In genomic region chr5:82561786-82562185, GRCh38 we compare ENCODE assay signal across 24 cellular contexts.
DNase-seq lines count a peak whose midpoint lies in the region; FAIRE-seq and TF ChIP-seq lines count a peak whose summit lies in the region.
"Had no signal": no experiment of that assay in that cellular context is flagged by ENCODE, and none has a peak within 500 bp of the region (broad histone marks: within the 10 kb centered on the region; RNA-seq: fewer than 3 reads in every experiment).

No MANE protein-coding gene starts in this region.

- intact Hi-C loops in tibial artery (cut with DNase I; ENCODE audit: low total_unique reads) = no loop called here
- intact Hi-C loops in CD4-positive, alpha-beta memory T cell (cut with micrococcal nuclease) = no loop called here

- no peaks in the 10 kb centered on the region for H3K36me3 ChIP-seq in tibial artery
- no peaks in the 10 kb centered on the region for H3K36me3 ChIP-seq in CD4-positive, alpha-beta memory T cell (ENCODE audit: insufficient read depth, low read length)
- H3K36me3 ChIP-seq: BE2C had no signal

- peaks cover 22% of the 10 kb centered on the region for H3K4me1 Mint-ChIP-seq in brain
- H3K4me1 Mint-ChIP-seq in CD4-positive, alpha-beta memory T cell = no peaks in the 10 kb centered on the region
- H3K4me1 Mint-ChIP-seq: CD4-positive, CD25-positive, alpha-beta regulatory T cell had no signal

- TF ChIP-seq CTCF in brain (conservative IDR thresholded peaks at IDR 0.05) (no peak), tibial artery (IDR thresholded peaks at IDR 0.05) (no peak)

- no peak for FAIRE-seq in RCC 7860 (lab: Jason Lieb, UNC)
- FAIRE-seq: A204.1, D721Med, GM12892, HTR-8/SVneo had no signal

- CTCF ChIA-PET in CD4-positive, alpha-beta memory T cell (lab: Charles Lee; ENCODE audit: partially characterized antibody) = no interaction called here

- peaks cover 0 to 31% (median 6%) of the 10 kb centered on the region in 4 donors for H3K4me1 ChIP-seq in tibial artery
- H3K4me1 ChIP-seq in CD4-positive, alpha-beta memory T cell (ENCODE audit: insufficient read depth, low read length) = no peaks in the 10 kb centered on the region
- H3K4me1 ChIP-seq: BE2C, Caco-2 had no signal

- no peaks in the 10 kb centered on the region for H3K27me3 ChIP-seq in tibial artery
- no peaks in the 10 kb centered on the region for H3K27me3 ChIP-seq in CD4-positive, alpha-beta memory T cell (ENCODE audit: insufficient read depth, low read length)
- H3K27me3 ChIP-seq: BE2C had no signal

- H3K4me3 ChIP-seq in tibial artery = no peak overlapping the region
- no peak overlapping the region for H3K4me3 ChIP-seq in CD4-positive, alpha-beta memory T cell (ENCODE audit: low read length in 2 of 2)

- DNase-seq in fibroblast of peridontal ligament (ENCODE audit: extremely low read depth) = peak; percentile 21
- DNase-seq in myocyte (ENCODE audit: low read depth) = peak; percentile 1
- no peak for DNase-seq in tibial artery
- no peak for DNase-seq in RCC 7860 (ENCODE audit: low spot score)
- DNase-seq in DMS153 treated with DMSO at 0.1 percent for 48 hours (lab: John Stamatoyannopoulos, UW; ENCODE audit: unreplicated experiment) = no peak
- no peak for DNase-seq in CD4-positive, alpha-beta memory T cell
- no peak for DNase-seq in NCI-H226
- DNase-seq: ACHN; BE2C; C1 segment of cervical spinal cord; Caco-2; CD4-positive, CD25-positive, alpha-beta regulatory T cell; DMS79; GDM1; GOT3; H7; HFFc6; IMR-90 had no signal

- H3K27me3 Mint-ChIP-seq in brain = peaks cover 7% of the 10 kb centered on the region
- peaks cover 2 to 7% of the 10 kb centered on the region in 2 donors for H3K27me3 Mint-ChIP-seq in CD4-positive, alpha-beta memory T cell

- H3K36me3 Mint-ChIP-seq in brain = no peaks in the 10 kb centered on the region
- no peaks in the 10 kb centered on the region for H3K36me3 Mint-ChIP-seq in CD4-positive, alpha-beta memory T cell
- H3K36me3 Mint-ChIP-seq: CD4-positive, CD25-positive, alpha-beta regulatory T cell had no signal

- peaks cover 0 to 8% (median 0%) of the 10 kb centered on the region in 3 donors for H3K9me3 ChIP-seq in tibial artery
- H3K9me3 ChIP-seq in CD4-positive, alpha-beta memory T cell (ENCODE audit: control insufficient read depth in 1 of 2, low read length in 2 of 2) = no peaks in the 10 kb centered on the region
- H3K9me3 ChIP-seq: BE2C had no signal

- peak overlapping the region in 3 of 5 experiments; percentile 6 to 84 (median 77) for H3K27ac Mint-ChIP-seq in brain
- no peak overlapping the region for H3K27ac Mint-ChIP-seq in CD4-positive, alpha-beta memory T cell
- H3K27ac Mint-ChIP-seq: CD4-positive, CD25-positive, alpha-beta regulatory T cell; HFFc6 had no signal

- H3K4me3 Mint-ChIP-seq in brain = peak overlapping the region in 1 of 5 experiments; percentile 20
- no peak overlapping the region for H3K4me3 Mint-ChIP-seq in CD4-positive, alpha-beta memory T cell
- H3K4me3 Mint-ChIP-seq: CD4-positive, CD25-positive, alpha-beta regulatory T cell; HFFc6 had no signal

- peaks cover 2 to 28% (median 13%) of the 10 kb centered on the region in 5 experiments for H3K9me3 Mint-ChIP-seq in brain
- H3K9me3 Mint-ChIP-seq in CD4-positive, alpha-beta memory T cell = peaks cover 0 to 9% (median 5%) of the 10 kb centered on the region in 8 donors
- H3K9me3 Mint-ChIP-seq: HFFc6 had no signal

- POLR2A ChIA-PET in CD4-positive, alpha-beta memory T cell (lab: Charles Lee; ENCODE audit: partially characterized antibody) = no interaction called here

- peak overlapping the region; percentile 10 to 15 for H3K27ac ChIP-seq in tibial artery
- no peak overlapping the region for H3K27ac ChIP-seq in CD4-positive, alpha-beta memory T cell (ENCODE audit: low read depth, low read length)
- H3K27ac ChIP-seq: HL-60 had no signal

Comparison
In these comparisons a context has a peak if more than half of its experiments do, and no peak if none do; other contexts are left out.
1. H3K27ac Mint-ChIP-seq: peak in brain (3 of 5); none in CD4-positive, alpha-beta memory T cell (0 of 7).
2. DNase-seq: peak in fibroblast of peridontal ligament (single experiment) and myocyte (single experiment); none in tibial artery (0 of 2), RCC 7860 (single experiment), DMS153 treated with DMSO at 0.1 percent for 48 hours (single experiment), CD4-positive, alpha-beta memory T cell (0 of 5) and NCI-H226 (single experiment).